ENCODE assay signal across 1 cellular context in genomic region chr16:75262800-75263127, GRCh38.
TF ChIP-seq lines count a peak whose summit lies in the region.

No MANE protein-coding gene starts in this region.

TF ChIP-seq in HepG2, 621 proteins besides CTCF, POLR2A, EP300 and RAD21:
- 0 out of 2 replicates have a peak, but pooled peaks have one; percentile 6 for TF ChIP-seq SNAPC4 (CRISPR knock-in tag; IDR thresholded peaks at IDR 0.05)
- 0 out of 2 replicates have a peak, but pooled peaks have one; percentile 16 for TF ChIP-seq ZFP90 (CRISPR knock-in tag; IDR thresholded peaks at IDR 0.05; ENCODE audit: borderline replicate concordance)
- TF ChIP-seq HNF1B (CRISPR knock-in tag; IDR thresholded peaks at IDR 0.05) = no peak
- TF ChIP-seq PRDM15 (CRISPR knock-in tag; IDR thresholded peaks at IDR 0.05) = 0 out of 2 replicates have a peak, but pooled peaks have one; percentile 9
- no peak for TF ChIP-seq RAD51 (IDR thresholded peaks at IDR 0.05; ENCODE audit: borderline replicate concordance)
- no peak for TF ChIP-seq DR1 (CRISPR knock-in tag; IDR thresholded peaks at IDR 0.05)
- TF ChIP-seq HOXA5 (CRISPR knock-in tag; IDR thresholded peaks at IDR 0.05) = 0 out of 2 replicates have a peak, but pooled peaks have one; percentile 1
- TF ChIP-seq MEF2D (CRISPR knock-in tag; IDR thresholded peaks at IDR 0.05) = 0 out of 2 replicates have a peak, but pooled peaks have one; percentile 13
- peak; percentile 9; the same call in 1 of the 2 replicates for TF ChIP-seq HOXA3 (CRISPR knock-in tag; IDR thresholded peaks at IDR 0.05)
- TF ChIP-seq HNRNPLL (IDR thresholded peaks at IDR 0.05; ENCODE audit: low read depth, low read length, poor library complexity, severe bottlenecking) = peak; percentile 10
- 0 out of 2 replicates have a peak, but pooled peaks have one; percentile 16 for TF ChIP-seq REPIN1 (CRISPR knock-in tag; IDR thresholded peaks at IDR 0.05; ENCODE audit: borderline replicate concordance, low read depth)
- no peak for TF ChIP-seq ZNF142 (CRISPR knock-in tag; IDR thresholded peaks at IDR 0.05)
- TF ChIP-seq RBFOX2 (IDR thresholded peaks at IDR 0.05; ENCODE audit: low read depth, low read length) = peak; percentile 40; the same call in 1 of the 2 replicates
- TF ChIP-seq BRD4 (CRISPR knock-in tag; IDR thresholded peaks at IDR 0.05) = 0 out of 2 replicates have a peak, but pooled peaks have one; percentile 13
- TF ChIP-seq SRSF1 (optimal IDR thresholded peaks at IDR 0.05; ENCODE audit: low read depth, low read length) = peak; percentile 39
- peak; percentile 12; the same call in 1 of the 2 replicates for TF ChIP-seq ZNF780A (CRISPR knock-in tag; IDR thresholded peaks at IDR 0.05)
- TF ChIP-seq ZNF547 (CRISPR knock-in tag; IDR thresholded peaks at IDR 0.05) = no peak
- peak; percentile 32 for TF ChIP-seq HNRNPL (IDR thresholded peaks at IDR 0.05; ENCODE audit: low read depth, low read length)
- peak; percentile 42 for TF ChIP-seq AGO2 (optimal IDR thresholded peaks at IDR 0.05; ENCODE audit: low read depth, low read length)
- no peak for TF ChIP-seq IKZF4 (CRISPR knock-in tag; IDR thresholded peaks at IDR 0.05; ENCODE audit: borderline replicate concordance, low read depth, not compliant biosample characterization)
- 0 out of 2 replicates have a peak, but pooled peaks have one; percentile 15 for TF ChIP-seq ZNF143 (CRISPR knock-in tag; IDR thresholded peaks at IDR 0.05)
- TF ChIP-seq ZNF264 (CRISPR knock-in tag; IDR thresholded peaks at IDR 0.05) = peak; percentile 7
- TF ChIP-seq FOXJ3 (CRISPR knock-in tag; IDR thresholded peaks at IDR 0.05; ENCODE audit: borderline replicate concordance) = 0 out of 2 replicates have a peak, but pooled peaks have one; percentile 8
- TF ChIP-seq SRY (CRISPR knock-in tag; IDR thresholded peaks at IDR 0.05) = 0 out of 2 replicates have a peak, but pooled peaks have one; percentile 59
- TF ChIP-seq ZNF296 (CRISPR knock-in tag; conservative IDR thresholded peaks at IDR 0.05) = peak; percentile 15; the same call in 1 of the 2 replicates
- 0 out of 2 replicates have a peak, but pooled peaks have one; percentile 11 for TF ChIP-seq ZNF709 (CRISPR knock-in tag; IDR thresholded peaks at IDR 0.05)
- TF ChIP-seq UBTF (CRISPR knock-in tag; IDR thresholded peaks at IDR 0.05) = peak; percentile 73; the same call in 1 of the 2 replicates
- TF ChIP-seq PHF20 (CRISPR knock-in tag; IDR thresholded peaks at IDR 0.05) = 0 out of 2 replicates have a peak, but pooled peaks have one; percentile 4
- TF ChIP-seq WIZ (CRISPR knock-in tag; IDR thresholded peaks at IDR 0.05) = 0 out of 2 replicates have a peak, but pooled peaks have one; percentile 14
- TF ChIP-seq RFXAP (CRISPR knock-in tag; IDR thresholded peaks at IDR 0.05; ENCODE audit: borderline replicate concordance) = 0 out of 2 replicates have a peak, but pooled peaks have one; percentile 24
- TF ChIP-seq ZNF563 (CRISPR knock-in tag; IDR thresholded peaks at IDR 0.05) = 0 out of 2 replicates have a peak, but pooled peaks have one; percentile 2
- no peak for TF ChIP-seq DMAP1 (CRISPR knock-in tag; IDR thresholded peaks at IDR 0.05)
- peak; percentile 4; the same call in 1 of the 2 replicates for TF ChIP-seq PHF8 (CRISPR knock-in tag; IDR thresholded peaks at IDR 0.05)
- peak; percentile 43; the same call in 1 of the 2 replicates for TF ChIP-seq ZNF501 (CRISPR knock-in tag; IDR thresholded peaks at IDR 0.05)
- TF ChIP-seq ZNF367 (CRISPR knock-in tag; IDR thresholded peaks at IDR 0.05; ENCODE audit: borderline replicate concordance) = no peak; the same call in 1 of the 2 replicates
